Comparison of ENCODE assay signal across 20 cellular contexts in genomic region chr22:24816841-24817240, GRCh38. TPM values are rescaled to one million over a fixed set of nuclear protein-coding genes. Genes with fewer than 3 reads are reported as not detected.
A peak's percentile ranks its signal among the peaks of the same experiment; 100 is the strongest.
DNase-seq lines count a peak whose midpoint lies in the region; ATAC-seq, FAIRE-seq and TF ChIP-seq lines count a peak whose summit lies in the region.
"Had no signal": no experiment of that assay in that cellular context is flagged by ENCODE, and none has a peak within 500 bp of the region (broad histone marks: within the 10 kb centered on the region; RNA-seq: fewer than 3 reads in every experiment).

No MANE protein-coding gene starts in this region.

- H3K4me3 ChIP-seq in right cardiac atrium (ENCODE audit: low read length), result no peak overlapping the region
- H3K4me3 ChIP-seq: HAP-1 had no signal

- peak; percentile 94 for FAIRE-seq in urothelium cell line (lab: Jason Lieb, UNC)

- DNase-seq in Right ventricle myocardium superior (peak; percentile 9), right cardiac atrium (no peak), cerebellar cortex (ENCODE audit: low spot score) (peak; percentile 95), neural crest cell (ENCODE audit: low read depth, low spot score) (no peak), urothelium cell line (ENCODE audit: low spot score) (no peak), chondrocyte (ENCODE audit: low spot score) (no peak)
- DNase-seq in stimulated activated CD4-positive, alpha-beta T cell treated with anti-CD3 and anti-CD28 coated beads, Interleukin-12 subunit alpha, Interleukin-12 subunit beta, amount 100 ng/mL, for 4 hours, result no peak
- DNase-seq: 8988T; COR-L47; DMS153; Kasumi-1; NCI-H1417; NCI-H2029; NCI-H2171 treated with DMSO at 0.1 percent for 48 hours; NCI-H524; NK-92 treated with Interleukin-12 subunit alpha and Interleukin-12 subunit beta, amount 100 ng/mL, for 24 hours; OCI-M1 had no signal

- TF ChIP-seq CTCF in neural crest cell (conservative IDR thresholded peaks at IDR 0.05), result no peak
- no peak for TF ChIP-seq CTCF in chondrocyte (IDR thresholded peaks at IDR 0.05)

- H3K27me3 Mint-ChIP-seq in neural crest cell (ENCODE audit: low read depth), result no peaks in the 10 kb centered on the region
- peaks cover 37% of the 10 kb centered on the region for H3K27me3 Mint-ChIP-seq in chondrocyte (ENCODE audit: low read depth)

- H3K36me3 Mint-ChIP-seq in neural crest cell (ENCODE audit: low read depth), result no peaks in the 10 kb centered on the region
- no peaks in the 10 kb centered on the region for H3K36me3 Mint-ChIP-seq in chondrocyte (ENCODE audit: low read depth)

- no peaks in the 10 kb centered on the region for H3K27me3 ChIP-seq in right cardiac atrium (ENCODE audit: control insufficient read depth, insufficient read depth)

- WGBS in right cardiac atrium, result 45% methylated on average over 5 of the region's 5 CpGs

- H3K4me1 ChIP-seq in right cardiac atrium (ENCODE audit: control insufficient read depth, insufficient read depth, low read length), result peaks cover 11% of the 10 kb centered on the region
- H3K4me1 ChIP-seq: HAP-1 had no signal

- H3K4me1 Mint-ChIP-seq in neural crest cell, result no peaks in the 10 kb centered on the region
- peaks cover 6% of the 10 kb centered on the region for H3K4me1 Mint-ChIP-seq in chondrocyte (ENCODE audit: low read depth)

- no peaks in the 10 kb centered on the region for H3K9me3 ChIP-seq in right cardiac atrium (ENCODE audit: control insufficient read depth, low read length)
- H3K9me3 ChIP-seq: HAP-1 had no signal

- no peak for ATAC-seq in Right ventricle myocardium superior (ENCODE audit: poor library complexity)
- ATAC-seq in right cardiac atrium, result no peak
- no peak for ATAC-seq in HG03039 (IDR thresholded peaks at IDR 0.05; ENCODE audit: unreplicated experiment)

- intact Hi-C loops in Right ventricle myocardium superior (cut with DNase I), result no loop called here
- intact Hi-C loops in right cardiac atrium (cut with DNase I), result no loop called here

- H3K27ac ChIP-seq in right cardiac atrium (ENCODE audit: low read length), result no peak overlapping the region
- H3K27ac ChIP-seq: C4-2B had no signal

- H3K9me3 Mint-ChIP-seq in neural crest cell (peaks cover 2% of the 10 kb centered on the region), chondrocyte (ENCODE audit: low read depth) (peaks cover 9% of the 10 kb centered on the region)

- no peak overlapping the region for H3K4me3 Mint-ChIP-seq in neural crest cell
- H3K4me3 Mint-ChIP-seq in chondrocyte (ENCODE audit: unreplicated experiment), result no peak overlapping the region

- H3K27ac Mint-ChIP-seq in neural crest cell (ENCODE audit: unreplicated experiment), result peak overlapping the region; percentile 81
- no peak overlapping the region for H3K27ac Mint-ChIP-seq in chondrocyte (ENCODE audit: unreplicated experiment)

RNA-seq across cellular contexts. Expression of gene SGSM1, which starts 10.8 kb away (rescaled TPM):
- total RNA-seq in Right ventricle myocardium superior (9.2 TPM), right cardiac atrium (10 to 100 TPM; 16.0 to 47.5 (median 36.7) TPM), neural crest cell (0.50 and 0.75 TPM in 2 replicates), chondrocyte (0.05 TPM in 1 of 3 replicates, not detected in the others)
- polyA plus RNA-seq in right cardiac atrium, result 15.0 TPM

RNA-seq across cellular contexts. Expression of gene PIWIL3, which starts 42.3 kb away (rescaled TPM):
- total RNA-seq in Right ventricle myocardium superior, result not detected
- not detected for total RNA-seq in right cardiac atrium
- polyA plus RNA-seq in right cardiac atrium, result not detected
- total RNA-seq in neural crest cell, result not detected in 2 replicates
- not detected in 3 replicates for total RNA-seq in chondrocyte

Comparison
In these comparisons a context has a peak if more than half of its experiments do, and no peak if none do; other contexts are left out.
1. DNase-seq: peak in Right ventricle myocardium superior (single experiment) and cerebellar cortex (single experiment); none in right cardiac atrium (0 of 3), neural crest cell (single experiment), urothelium cell line (single experiment), chondrocyte (single experiment) and stimulated activated CD4-positive, alpha-beta T cell treated with anti-CD3 and anti-CD28 coated beads, Interleukin-12 subunit alpha, Interleukin-12 subunit beta, amount 100 ng/mL, for 4 hours (single experiment).